In the genomic region with DNA sequence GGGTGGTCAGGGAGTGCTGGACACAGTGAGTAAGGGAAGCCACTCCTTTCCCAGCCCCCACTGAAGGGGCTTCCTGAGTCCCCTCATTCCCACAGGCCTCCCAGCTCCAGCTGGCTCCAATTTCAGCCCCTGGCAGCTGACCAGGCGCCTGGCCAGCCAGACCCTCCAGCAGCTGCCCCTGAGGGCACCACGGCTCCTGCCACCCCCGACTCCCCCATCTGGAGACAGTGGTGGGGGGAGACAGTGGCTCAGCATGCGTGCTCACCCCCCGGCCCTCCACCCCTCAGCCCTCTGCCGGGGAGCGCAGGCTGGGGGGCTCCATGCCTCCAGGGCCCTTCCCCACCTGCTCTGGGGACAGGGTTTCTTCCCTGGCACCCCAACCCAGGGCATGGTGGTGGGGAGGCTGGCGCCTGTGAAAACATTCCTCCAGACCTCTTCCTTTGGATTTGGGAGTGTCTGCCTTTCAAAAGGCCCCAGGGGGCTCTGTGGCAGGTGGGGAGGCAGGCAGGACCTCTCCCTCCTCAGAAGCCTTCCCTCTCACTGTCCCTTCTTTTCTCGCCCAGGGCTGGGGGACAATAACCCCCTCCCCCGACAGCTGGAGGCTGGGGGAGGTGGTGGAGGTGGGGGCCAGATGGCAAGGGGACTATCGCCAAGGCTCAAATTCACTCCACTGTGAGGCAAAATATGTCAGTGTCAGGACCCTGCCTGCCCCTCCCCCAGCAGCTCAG, we compare ENCODE assay signal across 28 cellular contexts. TPM values are rescaled to one million over a fixed set of nuclear protein-coding genes. Genes with fewer than 3 reads are reported as not detected.
DNase-seq lines count a peak whose midpoint lies in the region; FAIRE-seq and TF ChIP-seq lines count a peak whose summit lies in the region.
"Had no signal": no experiment of that assay in that cellular context is flagged by ENCODE, and none has a peak within 500 bp of the region (broad histone marks: within the 10 kb centered on the region; RNA-seq: fewer than 3 reads in every experiment).

No MANE protein-coding gene starts in this region.

- POLR2A ChIA-PET in H1 (lab: Charles Lee; ENCODE audit: partially characterized antibody) = interaction anchor here (1.1 to 2.3 kb wide), 4 partner anchors 8 to 361 kb away, joined by 3 to 9 read pairs (median 4); a partner anchor contains a TSS

- DNase-seq in LHCN-M2 (ENCODE audit: low read depth) (peak; percentile 40), H1 (ENCODE audit: low read depth in 1 of 2, low spot score in 2 of 2) (no peak), neuronal stem cell (ENCODE audit: low spot score) (no peak), COLO829 (ENCODE audit: low spot score) (no peak), DMS79 treated with DMSO at 0.1 percent for 48 hours (lab: John Stamatoyannopoulos, UW) (no peak), cerebellar nuclear complex (lab: John Stamatoyannopoulos, UW) (no peak), kidney glomerular epithelial cell (lab: John Stamatoyannopoulos, UW) (no peak)
- DNase-seq: ACHN; activated CD4-positive, alpha-beta T cell treated with anti-CD3 and anti-CD28 coated beads for 36 hours; activated CD8-positive, alpha-beta T cell treated with anti-CD3 and anti-CD28 coated beads for 36 hours; activated naive CD4-positive, alpha-beta T cell treated with anti-CD3 and anti-CD28 coated beads, Interleukin-2, amount 10 ng/mL, durations not matched to agents 7 days and 5 days; BE2C; body of pancreas; COR-L47; esophagus squamous epithelium; foreskin keratinocyte; GDM1; hippocampal formation; immature natural killer cell; NCI-H146; Right ventricle myocardium superior; stimulated activated CD4-positive, alpha-beta T cell treated with anti-CD3 and anti-CD28 coated beads, Interleukin-15, amount 100 ng/mL, for 24 hours; trophoblast cell had no signal

- H4K91ac ChIP-seq in H1 (replicated peaks; ENCODE audit: insufficient read length, low read length) = no peak overlapping the region
- H4K91ac ChIP-seq in neuronal stem cell (ENCODE audit: low read depth, low read length, poor library complexity) = no peak overlapping the region

- no peak overlapping the region for H3K4me3 ChIP-seq in BLaER1 treated with 17β-estradiol and CSF1 and Interleukin-3, amounts not matched to agents 10 nM and 100 nM
- H3K4me3 ChIP-seq in H1 (ENCODE audit: extremely low read depth in 1 of 4, insufficient read depth in 2 of 4, low read depth in 3 of 4, low read length in 4 of 4) (no peak overlapping the region), neuronal stem cell (ENCODE audit: low read length in 2 of 2) (no peak overlapping the region)
- H3K4me3 ChIP-seq: adrenal gland, body of pancreas, esophagus squamous epithelium, right lobe of liver had no signal

- WGBS in H1 (ENCODE audit: extremely low coverage in 1 of 2, insufficient coverage in 1 of 2, insufficient read length in 1 of 2, insufficient replicate concordance in 2 of 2, low coverage in 1 of 2, low lambda C conversion rate in 2 of 2, missing lambda C conversion rate in 1 of 2), 2 experiments = 72% methylated on average over 11 of the region's 11 CpGs; no CpG with 5 or more reads in 1 of the 2 experiments
- WGBS in neuronal stem cell (ENCODE audit: extremely low coverage in 2 of 2, insufficient read length in 2 of 2, insufficient replicate concordance in 1 of 2), 2 donors = no CpG with 5 or more reads among the region's 11 CpGs

- H3K79me2 ChIP-seq in H1 (ENCODE audit: control insufficient read depth in 1 of 2, insufficient read depth in 2 of 2, low read length in 2 of 2) = no peaks in the 10 kb centered on the region

- peak overlapping the region; percentile 76 to 96 (median 88) for H3K4me2 ChIP-seq in BLaER1 treated with 17β-estradiol and CSF1 and Interleukin-3, amounts not matched to agents 10 nM and 100 nM
- peak overlapping the region; percentile 2 to 26; a peak in 1 of 4 replicates for H3K4me2 ChIP-seq in H1 (ENCODE audit: insufficient read depth in 1 of 2, low read depth in 2 of 2, low read length in 2 of 2)
- peak overlapping the region; percentile 18 for H3K4me2 ChIP-seq in neuronal stem cell (ENCODE audit: insufficient read depth, low read length, poor library complexity, severe bottlenecking)

- H2BK12ac ChIP-seq in H1 (ENCODE audit: low read depth, low read length) = no peak overlapping the region
- H2BK12ac ChIP-seq in neuronal stem cell (ENCODE audit: low read length) = no peak overlapping the region

- H3K4ac ChIP-seq in H1 (replicated peaks; ENCODE audit: insufficient read length, low read depth, low read length) = no peak overlapping the region
- no peak overlapping the region for H3K4ac ChIP-seq in neuronal stem cell (ENCODE audit: low read length)

- H3K79me1 ChIP-seq in H1 (ENCODE audit: low read depth, low read length) = no peaks in the 10 kb centered on the region
- H3K79me1 ChIP-seq in neuronal stem cell (ENCODE audit: low read depth, low read length) = no peaks in the 10 kb centered on the region

- H4K8ac ChIP-seq in H1 (ENCODE audit: extremely low read depth, insufficient read depth, low read length) (peak overlapping the region; percentile 51; the same call in 1 of the 2 replicates), neuronal stem cell (ENCODE audit: low read depth, low read length) (no peak overlapping the region)

- CTCF ChIA-PET in H1 (lab: Charles Lee; ENCODE audit: partially characterized antibody) = interaction anchor here (0.6 to 3.0 kb wide), 7 partner anchors 17 to 436 kb away, joined by 3 to 10 read pairs (median 4); no protein-coding TSS in a partner anchor

- H2BK5ac ChIP-seq in H1 (ENCODE audit: low read depth, low read length) (peak overlapping the region; percentile 24; the same call in 1 of the 2 replicates), neuronal stem cell (ENCODE audit: low read length) (peak overlapping the region; percentile 87)

- peaks cover 59 to 93% (median 87%) of the 10 kb centered on the region in 10 experiments for H3K4me1 ChIP-seq in BLaER1 treated with 17β-estradiol and CSF1 and Interleukin-3, amounts not matched to agents 10 nM and 100 nM
- H3K4me1 ChIP-seq in H1 (replicated peaks in 1 of 4; ENCODE audit: control insufficient read depth in 3 of 4, insufficient read depth in 4 of 4, low read length in 3 of 4) = peaks cover 0 to 26% (median 17%) of the 10 kb centered on the region in 4 experiments; a peak in 6 of 7 replicates
- H3K4me1 ChIP-seq in neuronal stem cell (ENCODE audit: control insufficient read depth in 2 of 2, insufficient read depth in 1 of 2, low read depth in 1 of 2, low read length in 2 of 2) = peaks cover 18 to 22% of the 10 kb centered on the region in 2 donors
- H3K4me1 ChIP-seq: BE2C, foreskin keratinocyte had no signal

- H3K14ac ChIP-seq in H1 (ENCODE audit: insufficient read length) = no peak overlapping the region
- H3K14ac ChIP-seq in neuronal stem cell (ENCODE audit: low read length) = peak overlapping the region; percentile 56

- peaks cover 0 to 54% (median 10%) of the 10 kb centered on the region in 11 experiments; a peak in 10 of 22 replicates for H4K20me1 ChIP-seq in BLaER1 treated with 17β-estradiol and CSF1 and Interleukin-3, amounts not matched to agents 10 nM and 100 nM
- H4K20me1 ChIP-seq in H1 (replicated peaks in 1 of 2; ENCODE audit: control insufficient read depth in 1 of 2, insufficient read depth in 2 of 2, low read length in 2 of 2) = peaks cover 0 to 3% of the 10 kb centered on the region in 2 experiments

- H2BK15ac ChIP-seq in H1 (ENCODE audit: low read length) (no peak overlapping the region), neuronal stem cell (ENCODE audit: low read length) (peak overlapping the region; percentile 58)

- TF ChIP-seq POLR2A in H1 (IDR thresholded peaks at IDR 0.05; ENCODE audit: control extremely low read depth in 1 of 2, low read depth in 2 of 2, low read length in 2 of 2) = no peak

- H4K5ac ChIP-seq in H1 (ENCODE audit: insufficient read length, low read depth, low read length) = no peak overlapping the region

- TF ChIP-seq RAD21 in H1 (IDR thresholded peaks at IDR 0.05 in 1 of 2, conservative IDR thresholded peaks at IDR 0.05 in 1 of 2; ENCODE audit: low read depth in 2 of 2, low read length in 2 of 2) = no peak

- H3K36me3 ChIP-seq in BLaER1 treated with 17β-estradiol and CSF1 and Interleukin-3, amounts not matched to agents 10 nM and 100 nM = no peaks in the 10 kb centered on the region
- H3K36me3 ChIP-seq in H1 (ENCODE audit: control insufficient read depth in 2 of 4, insufficient read depth in 4 of 4, low read length in 3 of 4) (no peaks in the 10 kb centered on the region), neuronal stem cell (replicated peaks in 1 of 2; ENCODE audit: control insufficient read depth in 2 of 2, insufficient read depth in 2 of 2, low read length in 2 of 2) (no peaks in the 10 kb centered on the region)
- H3K36me3 ChIP-seq: adrenal gland, BE2C, esophagus squamous epithelium, right lobe of liver had no signal

- peaks cover 0 to 17% (median 0%) of the 10 kb centered on the region in 11 experiments; a peak in 9 of 22 replicates for H3K27me3 ChIP-seq in BLaER1 treated with 17β-estradiol and CSF1 and Interleukin-3, amounts not matched to agents 10 nM and 100 nM
- peaks cover 0 to 7% (median 4%) of the 10 kb centered on the region in 4 experiments; a peak in 4 of 7 replicates for H3K27me3 ChIP-seq in H1 (replicated peaks in 1 of 4; ENCODE audit: control insufficient read depth in 3 of 4, extremely low read depth in 1 of 4, insufficient read depth in 3 of 4, low read length in 3 of 4)
- peaks cover 2 to 90% (median 16%) of the 10 kb centered on the region in 3 experiments for H3K27me3 ChIP-seq in neuronal stem cell (ENCODE audit: control insufficient read depth in 3 of 3, insufficient read depth in 3 of 3, low read depth in 1 of 3, low read length in 3 of 3)

- FAIRE-seq in H1 (lab: Jason Lieb, UNC) = no peak

- H3K56ac ChIP-seq in H1 (replicated peaks; ENCODE audit: insufficient read length, low read depth, low read length) = no peak overlapping the region

- H3K27ac ChIP-seq in BLaER1 treated with 17β-estradiol and CSF1 and Interleukin-3, amounts not matched to agents 10 nM and 100 nM = 0 out of 22 replicates have a peak overlapping the region, but pooled peaks of 1 of the 11 experiments have one; percentile 6
- H3K27ac ChIP-seq in H1 (ENCODE audit: low read depth, low read length) (no peak overlapping the region), neuronal stem cell (replicated peaks; ENCODE audit: low read length) (no peak overlapping the region)
- H3K27ac ChIP-seq: adrenal gland, body of pancreas, esophagus squamous epithelium, foreskin keratinocyte, right lobe of liver had no signal

- no peak for TF ChIP-seq CTCF in H1 (IDR thresholded peaks at IDR 0.05; ENCODE audit: control extremely low read depth in 1 of 3, insufficient read depth in 1 of 3, low read depth in 1 of 3, low read length in 3 of 3)

- H3K18ac ChIP-seq in H1 (ENCODE audit: extremely low read depth, low read length) = no peak overlapping the region
- H3K18ac ChIP-seq in neuronal stem cell (ENCODE audit: low read length) = peak overlapping the region; percentile 57

- no peak overlapping the region for H2BK120ac ChIP-seq in H1 (replicated peaks; ENCODE audit: low read depth, low read length)
- no peak overlapping the region for H2BK120ac ChIP-seq in neuronal stem cell (ENCODE audit: low read depth, low read length)

- no peak for TF ChIP-seq EP300 in H1 (IDR thresholded peaks at IDR 0.05; ENCODE audit: borderline replicate concordance in 1 of 2, low read depth in 2 of 2, low read length in 2 of 2)

- peaks cover 5% of the 10 kb centered on the region for H3K23me2 ChIP-seq in H1 (ENCODE audit: low read depth, low read length)

- H2AFZ ChIP-seq in H1 (ENCODE audit: low read length) (no peak overlapping the region), neuronal stem cell (ENCODE audit: low read length) (no peak overlapping the region)

- H3K9ac ChIP-seq in BLaER1 treated with 17β-estradiol and CSF1 and Interleukin-3, amounts not matched to agents 10 nM and 100 nM = peak overlapping the region in 8 of 11 experiments; percentile 27 to 67 (median 38); a peak in 10 of 22 replicates
- H3K9ac ChIP-seq in H1 (replicated peaks in 1 of 4; ENCODE audit: extremely low read depth in 1 of 4, low read depth in 3 of 4, low read length in 3 of 4) = no peak overlapping the region
- H3K9ac ChIP-seq in neuronal stem cell (ENCODE audit: low read depth, low read length, poor library complexity) = peak overlapping the region; percentile 70

- H2AK5ac ChIP-seq in H1 (ENCODE audit: low read depth, low read length) = no peak overlapping the region; the same call in 1 of the 2 replicates
- peak overlapping the region; percentile 75 for H2AK5ac ChIP-seq in neuronal stem cell (ENCODE audit: low read depth, low read length)

- H3K23ac ChIP-seq in H1 (ENCODE audit: insufficient read length) (no peak overlapping the region), neuronal stem cell (ENCODE audit: low read depth, low read length, poor library complexity) (no peak overlapping the region)

- no peaks in the 10 kb centered on the region for H3K9me3 ChIP-seq in BLaER1 treated with 17β-estradiol and CSF1 and Interleukin-3, amounts not matched to agents 10 nM and 100 nM (replicated peaks in 1 of 11)
- no peaks in the 10 kb centered on the region for H3K9me3 ChIP-seq in H1 (ENCODE audit: insufficient read depth in 2 of 2, low read depth in 1 of 2, low read length in 1 of 2)
- H3K9me3 ChIP-seq in neuronal stem cell (replicated peaks in 1 of 2; ENCODE audit: control insufficient read depth in 2 of 2, insufficient read depth in 1 of 2, low read depth in 1 of 2, low read length in 2 of 2) = no peaks in the 10 kb centered on the region
- H3K9me3 ChIP-seq: adrenal gland, BE2C, body of pancreas, esophagus squamous epithelium, right lobe of liver had no signal

- 0 out of 2 replicates have a peak overlapping the region, but pooled peaks have one; percentile 34 for H2BK20ac ChIP-seq in H1 (ENCODE audit: low read length)

RNA-seq across cellular contexts. Expression of a gene that starts 1.5 kb away (rescaled TPM):
- 186 and 201 TPM in 2 replicates for total RNA-seq in LHCN-M2 (2014; rRNA removed)
- 129 TPM for polyA plus RNA-seq in LHCN-M2 (2012)
- total RNA-seq in H1 (2021; fragmentation: NEBNext Ultra II Directional; extraction: Animal tissue kit (Norgen Biotek cat#: 25700)) = 0.65 and 0.82 TPM in 2 replicates
- polyA plus RNA-seq in H1 (2011; rRNA removed) = 0.50 and 0.60 TPM in 2 replicates
- 0.59 TPM for polyA plus RNA-seq in H1 (2011; cell fraction: cytosol; rRNA removed)
- polyA plus RNA-seq in H1 (2011; cell fraction: nucleus; rRNA removed) = 1.0 TPM
- polyA plus RNA-seq in H1 (2012, experiment 1 of 2) = 0.33 to 0.53 TPM (median 0.35 TPM) in 4 replicates
- 0.35 TPM for polyA plus RNA-seq in H1 (2012, experiment 2 of 2)
- 0.65 TPM for polyA plus RNA-seq in H1 (2013, experiment 1 of 2)
- polyA plus RNA-seq in H1 (2013, experiment 2 of 2) = 0.57 TPM
- 0.07 TPM in 1 of 2 replicates, not detected in the other for polyA minus RNA-seq in H1 (2011; rRNA and poly(A)+ RNA removed)
- polyA minus RNA-seq in H1 (2011; cell fraction: cytosol; rRNA and poly(A)+ RNA removed) = 0.73 TPM
- 0.60 TPM for polyA minus RNA-seq in H1 (2011; cell fraction: nucleus; rRNA and poly(A)+ RNA removed)
- 0.03 TPM for polyA plus RNA-seq in neuronal stem cell (2013, experiment 1 of 2)
- 0.03 TPM for polyA plus RNA-seq in neuronal stem cell (2013, experiment 2 of 2)
- total RNA-seq: activated CD4-positive, alpha-beta T cell treated with anti-CD3 and anti-CD28 coated beads for 36 hours; activated CD8-positive, alpha-beta T cell treated with anti-CD3 and anti-CD28 coated beads for 36 hours; esophagus squamous epithelium; foreskin keratinocyte; neural crest cell; Right ventricle myocardium superior had no signal
- polyA plus RNA-seq: immature natural killer cell had no signal

RNA-seq across cellular contexts. Expression of a gene that starts 27.3 kb away (rescaled TPM):
- total RNA-seq in LHCN-M2 (2014; rRNA removed) = 0.06 TPM in 1 of 2 replicates, not detected in the other
- polyA plus RNA-seq in LHCN-M2 (2012) = 0.11 TPM
- 10.6 and 11.1 TPM in 2 replicates for total RNA-seq in H1 (2021; fragmentation: NEBNext Ultra II Directional; extraction: Animal tissue kit (Norgen Biotek cat#: 25700))
- 7.7 and 7.9 TPM in 2 replicates for polyA plus RNA-seq in H1 (2011; rRNA removed)
- 6.7 TPM for polyA plus RNA-seq in H1 (2011; cell fraction: cytosol; rRNA removed)
- polyA plus RNA-seq in H1 (2011; cell fraction: nucleus; rRNA removed) = 50.6 TPM
- 5.9 to 13.0 TPM (median 10.2 TPM) in 4 replicates for polyA plus RNA-seq in H1 (2012, experiment 1 of 2)
- 5.9 TPM for polyA plus RNA-seq in H1 (2012, experiment 2 of 2)
- 7.2 TPM for polyA plus RNA-seq in H1 (2013, experiment 1 of 2)
- 7.0 TPM for polyA plus RNA-seq in H1 (2013, experiment 2 of 2)
- polyA minus RNA-seq in H1 (2011; rRNA and poly(A)+ RNA removed) = 1.2 and 2.6 TPM in 2 replicates
- polyA minus RNA-seq in H1 (2011; cell fraction: cytosol; rRNA and poly(A)+ RNA removed) = 3.0 TPM
- 10.6 TPM for polyA minus RNA-seq in H1 (2011; cell fraction: nucleus; rRNA and poly(A)+ RNA removed)
- 0.67 TPM for polyA plus RNA-seq in neuronal stem cell (2013, experiment 1 of 2)
- polyA plus RNA-seq in neuronal stem cell (2013, experiment 2 of 2) = 0.97 TPM
- total RNA-seq: esophagus squamous epithelium, foreskin keratinocyte, NCI-H460, Right ventricle myocardium superior had no signal
- polyA plus RNA-seq: immature natural killer cell had no signal

RNA-seq across cellular contexts. Expression of a gene that starts 44.4 kb away (rescaled TPM):
- total RNA-seq in LHCN-M2 (2014; rRNA removed) = 7.6 and 9.0 TPM in 2 replicates
- 4.0 TPM for polyA plus RNA-seq in LHCN-M2 (2012)
- total RNA-seq in H1 (2021; fragmentation: NEBNext Ultra II Directional; extraction: Animal tissue kit (Norgen Biotek cat#: 25700)) = 19.8 and 21.9 TPM in 2 replicates
- polyA plus RNA-seq in H1 (2011; rRNA removed) = 8.6 and 9.5 TPM in 2 replicates
- 8.3 TPM for polyA plus RNA-seq in H1 (2011; cell fraction: cytosol; rRNA removed)
- 11.0 TPM for polyA plus RNA-seq in H1 (2011; cell fraction: nucleus; rRNA removed)
- polyA plus RNA-seq in H1 (2012, experiment 1 of 2) = 8.9 to 11.6 TPM (median 10.6 TPM) in 4 replicates
- 0.62 TPM for polyA plus RNA-seq in H1 (2012, experiment 2 of 2)
- 11.3 TPM for polyA plus RNA-seq in H1 (2013, experiment 1 of 2)
- polyA plus RNA-seq in H1 (2013, experiment 2 of 2) = 10.3 TPM
- polyA minus RNA-seq in H1 (2011; rRNA and poly(A)+ RNA removed) = 30.1 and 31.7 TPM in 2 replicates
- polyA minus RNA-seq in H1 (2011; cell fraction: cytosol; rRNA and poly(A)+ RNA removed) = 26.0 TPM
- 19.5 TPM for polyA minus RNA-seq in H1 (2011; cell fraction: nucleus; rRNA and poly(A)+ RNA removed)
- 7.7 TPM for polyA plus RNA-seq in neuronal stem cell (2013, experiment 1 of 2)
- polyA plus RNA-seq in neuronal stem cell (2013, experiment 2 of 2) = 8.7 TPM

Comparison
In these comparisons a context has a peak if more than half of its experiments do, and no peak if none do; other contexts are left out.
1. H3K4me2 ChIP-seq: peak in every context shown above with its lines; median percentile 88 in BLaER1 treated with 17β-estradiol and CSF1 and Interleukin-3, amounts not matched to agents 10 nM and 100 nM; 18 in neuronal stem cell; 14 in H1.
2. H3K9ac ChIP-seq: peak in BLaER1 treated with 17β-estradiol and CSF1 and Interleukin-3, amounts not matched to agents 10 nM and 100 nM (8 of 11) and neuronal stem cell (single experiment); none in H1 (0 of 4).
3. RNA of a gene that starts 1.5 kb away (total RNA-seq): 186 to 201 TPM in LHCN-M2; 0.65 to 0.82 TPM in H1; every median in the first group is over 100 times any median in the second.
4. RNA of a gene that starts 27.3 kb away (total RNA-seq): 10.6 to 11.1 TPM in H1; 0.06 TPM in LHCN-M2; every median in the first group is over 10 times any median in the second.